In genomic region chr12:93883436-93884154, GRCh38 we compare ENCODE assay signal across 22 cellular contexts.
DNase-seq lines count a peak whose midpoint lies in the region; ATAC-seq, FAIRE-seq and TF ChIP-seq lines count a peak whose summit lies in the region.
"Had no signal": no experiment of that assay in that cellular context is flagged by ENCODE, and none has a peak within 500 bp of the region (broad histone marks: within the 10 kb centered on the region; RNA-seq: fewer than 3 reads in every experiment).

No MANE protein-coding gene starts in this region.

- intact Hi-C loops in activated T-helper 2 cell treated with anti-CD3 and anti-CD28 coated beads, Interferon-gamma antibody, Interleukin-2, Interleukin-4, amounts not matched to agents 10 μg/mL and 5 μg/mL and 100 μg/mL, durations not matched to agents 14 hours and 24 hours and 36 hours (cut with micrococcal nuclease), result no loop called here
- intact Hi-C loops in lower leg skin (cut with DNase I; ENCODE audit: low total_unique reads), result no loop called here

- TF ChIP-seq POLR2A in A549 (IDR thresholded peaks at IDR 0.05; ENCODE audit: low read length) (no peak), lower leg skin (IDR thresholded peaks at IDR 0.05) (no peak)

- peak overlapping the region; percentile 47 to 72 for H3K27ac ChIP-seq in A549
- H3K27ac ChIP-seq: adrenal gland, dorsolateral prefrontal cortex, gastrocnemius medialis, pancreas had no signal

- peak overlapping the region; percentile 17; the same call in 1 of the 3 replicates for H3K4me2 ChIP-seq in A549

- no peaks in the 10 kb centered on the region for H3K27me3 Mint-ChIP-seq in activated T-helper 2 cell treated with anti-CD3 and anti-CD28 coated beads, Interferon-gamma antibody, Interleukin-2, Interleukin-4, amounts not matched to agents 10 μg/mL and 5 μg/mL and 100 μg/mL, durations not matched to agents 14 hours and 24 hours and 36 hours (ENCODE audit: low read depth)
- H3K27me3 Mint-ChIP-seq: activated T-cell treated with anti-CD3 and anti-CD28 coated beads, Interleukin-2, amount 50 U/mL, for 24 hours had no signal

- no peak for TF ChIP-seq EP300 in A549 (IDR thresholded peaks at IDR 0.05)

- H3K4me1 ChIP-seq in A549 (peaks cover 41% of the 10 kb centered on the region), adipocyte (ENCODE audit: control insufficient read depth, insufficient read depth, low read length) (peaks cover 42% of the 10 kb centered on the region)
- H3K4me1 ChIP-seq: adrenal gland, pancreas had no signal

- H3K9me3 ChIP-seq in A549, result no peaks in the 10 kb centered on the region
- no peaks in the 10 kb centered on the region for H3K9me3 ChIP-seq in adipocyte (ENCODE audit: control insufficient read depth, low read length)
- H3K9me3 ChIP-seq: adrenal gland, gastrocnemius medialis, pancreas had no signal

- POLR2A ChIA-PET in A549 (lab: Yijun Ruan, JAX), result no interaction called here

- DNase-seq in A549 (ENCODE audit: low read depth in 1 of 2, low spot score in 1 of 2), result peak in 1 of 2 experiments; percentile 40
- DNase-seq in HCEC 1CT, result peak; percentile 78
- peak; percentile 74 for DNase-seq in adipocyte (ENCODE audit: low read depth)
- peak; percentile 88 to 92 for DNase-seq in foreskin fibroblast
- DNase-seq in activated T-helper 2 cell treated with anti-CD3 and anti-CD28 coated beads, Interferon-gamma antibody, Interleukin-2, Interleukin-4, amounts not matched to agents 10 μg/mL and 5 μg/mL and 100 μg/mL, durations not matched to agents 14 hours and 24 hours and 36 hours (ENCODE audit: low spot score), result no peak
- no peak for DNase-seq in H4 (ENCODE audit: low spot score)
- no peak for DNase-seq in NCI-H1417 treated with DMSO at 0.1 percent for 48 hours (lab: John Stamatoyannopoulos, UW)
- DNase-seq in lower leg skin (ENCODE audit: low spot score in 2 of 2), result no peak
- DNase-seq: activated CD4-positive, alpha-beta T cell treated with anti-CD3 and anti-CD28 coated beads for 4 hours; activated T-cell treated with anti-CD3 and anti-CD28 coated beads, Interleukin-2, amount 50 U/mL, for 24 hours; DMS53; dorsolateral prefrontal cortex; gastrocnemius medialis; midbrain; NCI-H1105 treated with DMSO at 0.1 percent for 48 hours; NCI-H446; pancreas; stimulated activated CD4-positive, alpha-beta T cell treated with anti-CD3 and anti-CD28 coated beads, Interleukin-12 subunit alpha, Interleukin-12 subunit beta, amount 100 ng/mL, for 4 hours; T-helper 1 cell had no signal

- TF ChIP-seq RAD21 in A549 (conservative IDR thresholded peaks at IDR 0.05 in 1 of 2, IDR thresholded peaks at IDR 0.05 in 1 of 2), result no peak

- H3K36me3 ChIP-seq in adipocyte (ENCODE audit: control insufficient read depth, insufficient read depth, low read length, severe bottlenecking), result no peaks in the 10 kb centered on the region
- H3K36me3 ChIP-seq: adrenal gland, gastrocnemius medialis, pancreas had no signal

- CTCF ChIA-PET in A549 (lab: Yijun Ruan, JAX), result interaction anchor here (1.2 to 1.6 kb wide), 2 partner anchors 219 to 314 kb away, joined by 4 to 5 read pairs; no protein-coding TSS in a partner anchor

- no peak overlapping the region for H3K4me3 Mint-ChIP-seq in activated T-helper 2 cell treated with anti-CD3 and anti-CD28 coated beads, Interferon-gamma antibody, Interleukin-2, Interleukin-4, amounts not matched to agents 10 μg/mL and 5 μg/mL and 100 μg/mL, durations not matched to agents 14 hours and 24 hours and 36 hours (ENCODE audit: low read depth)
- H3K4me3 Mint-ChIP-seq: activated T-cell treated with anti-CD3 and anti-CD28 coated beads, Interleukin-2, amount 50 U/mL, for 24 hours had no signal

- 48% methylated on average over 2 of the region's 2 CpGs for WGBS in A549 (ENCODE audit: missing lambda C conversion rate)
- 72 to 75% methylated on average over 2 of the region's 2 CpGs for WGBS in lower leg skin, 2 donors

- ATAC-seq in A549, result peak; percentile 68 to 72; a peak in 5 of 6 replicates
- ATAC-seq: gastrocnemius medialis, HepG2, pancreas had no signal

- no peak overlapping the region for H3K27ac Mint-ChIP-seq in activated T-helper 2 cell treated with anti-CD3 and anti-CD28 coated beads, Interferon-gamma antibody, Interleukin-2, Interleukin-4, amounts not matched to agents 10 μg/mL and 5 μg/mL and 100 μg/mL, durations not matched to agents 14 hours and 24 hours and 36 hours
- H3K27ac Mint-ChIP-seq: activated T-cell treated with anti-CD3 and anti-CD28 coated beads, Interleukin-2, amount 50 U/mL, for 24 hours had no signal

- TF ChIP-seq CTCF in A549 (IDR thresholded peaks at IDR 0.05), result no peak
- no peak for TF ChIP-seq CTCF in foreskin fibroblast (IDR thresholded peaks at IDR 0.05; ENCODE audit: low read depth, low read length)
- no peak for TF ChIP-seq CTCF in lower leg skin (IDR thresholded peaks at IDR 0.05)

- peaks cover 37% of the 10 kb centered on the region for H3K4me1 Mint-ChIP-seq in activated T-helper 2 cell treated with anti-CD3 and anti-CD28 coated beads, Interferon-gamma antibody, Interleukin-2, Interleukin-4, amounts not matched to agents 10 μg/mL and 5 μg/mL and 100 μg/mL, durations not matched to agents 14 hours and 24 hours and 36 hours (ENCODE audit: low read depth)

- no peak overlapping the region for H3K9ac ChIP-seq in adipocyte (ENCODE audit: low read length)

- H3K4me3 ChIP-seq in A549 (no peak overlapping the region), adipocyte (ENCODE audit: low read length) (no peak overlapping the region), foreskin fibroblast (ENCODE audit: low read depth in 1 of 2, low read length in 2 of 2) (no peak overlapping the region), lower leg skin (ENCODE audit: low read depth, poor library complexity, severe bottlenecking) (no peak overlapping the region)
- H3K4me3 ChIP-seq: adrenal gland, dorsolateral prefrontal cortex, gastrocnemius medialis, pancreas had no signal

- H3K36me3 Mint-ChIP-seq in activated T-helper 2 cell treated with anti-CD3 and anti-CD28 coated beads, Interferon-gamma antibody, Interleukin-2, Interleukin-4, amounts not matched to agents 10 μg/mL and 5 μg/mL and 100 μg/mL, durations not matched to agents 14 hours and 24 hours and 36 hours (ENCODE audit: low read depth), result peaks cover 7% of the 10 kb centered on the region

- no peak for FAIRE-seq in A549 (lab: Jason Lieb, UNC)
- FAIRE-seq: GM12891, HepG2, pancreas had no signal

- peaks cover 15% of the 10 kb centered on the region for H3K9me3 Mint-ChIP-seq in activated T-helper 2 cell treated with anti-CD3 and anti-CD28 coated beads, Interferon-gamma antibody, Interleukin-2, Interleukin-4, amounts not matched to agents 10 μg/mL and 5 μg/mL and 100 μg/mL, durations not matched to agents 14 hours and 24 hours and 36 hours
- H3K9me3 Mint-ChIP-seq: activated T-cell treated with anti-CD3 and anti-CD28 coated beads, Interleukin-2, amount 50 U/mL, for 24 hours had no signal

- no peaks in the 10 kb centered on the region for H3K27me3 ChIP-seq in adipocyte (replicated peaks; ENCODE audit: control insufficient read depth, insufficient read depth, low read length)
- H3K27me3 ChIP-seq: adrenal gland, dorsolateral prefrontal cortex, gastrocnemius medialis, pancreas had no signal

TF ChIP-seq in A549, 52 proteins besides CTCF, POLR2A, EP300 and RAD21:
- TF ChIP-seq FOSL2 (IDR thresholded peaks at IDR 0.05) (no peak), FOSL2 (CRISPR knock-in tag; IDR thresholded peaks at IDR 0.05) (peak; percentile 20; the same call in 1 of the 2 replicates), MAZ (IDR thresholded peaks at IDR 0.05; ENCODE audit: borderline replicate concordance, low read depth, low read length) (no peak), CEBPB (IDR thresholded peaks at IDR 0.05) (peak in 1 of 2 experiments; percentile 46; a peak in 1 of 4 replicates), ZFP36 (IDR thresholded peaks at IDR 0.05; ENCODE audit: borderline replicate concordance, partially characterized antibody) (no peak), CHD2 (IDR thresholded peaks at IDR 0.05; ENCODE audit: low read length, partially characterized antibody) (no peak), BHLHE40 (IDR thresholded peaks at IDR 0.05; ENCODE audit: low read depth, low read length) (no peak), PBX3 (IDR thresholded peaks at IDR 0.05) (no peak)
- TF ChIP-seq, protein P1, sequence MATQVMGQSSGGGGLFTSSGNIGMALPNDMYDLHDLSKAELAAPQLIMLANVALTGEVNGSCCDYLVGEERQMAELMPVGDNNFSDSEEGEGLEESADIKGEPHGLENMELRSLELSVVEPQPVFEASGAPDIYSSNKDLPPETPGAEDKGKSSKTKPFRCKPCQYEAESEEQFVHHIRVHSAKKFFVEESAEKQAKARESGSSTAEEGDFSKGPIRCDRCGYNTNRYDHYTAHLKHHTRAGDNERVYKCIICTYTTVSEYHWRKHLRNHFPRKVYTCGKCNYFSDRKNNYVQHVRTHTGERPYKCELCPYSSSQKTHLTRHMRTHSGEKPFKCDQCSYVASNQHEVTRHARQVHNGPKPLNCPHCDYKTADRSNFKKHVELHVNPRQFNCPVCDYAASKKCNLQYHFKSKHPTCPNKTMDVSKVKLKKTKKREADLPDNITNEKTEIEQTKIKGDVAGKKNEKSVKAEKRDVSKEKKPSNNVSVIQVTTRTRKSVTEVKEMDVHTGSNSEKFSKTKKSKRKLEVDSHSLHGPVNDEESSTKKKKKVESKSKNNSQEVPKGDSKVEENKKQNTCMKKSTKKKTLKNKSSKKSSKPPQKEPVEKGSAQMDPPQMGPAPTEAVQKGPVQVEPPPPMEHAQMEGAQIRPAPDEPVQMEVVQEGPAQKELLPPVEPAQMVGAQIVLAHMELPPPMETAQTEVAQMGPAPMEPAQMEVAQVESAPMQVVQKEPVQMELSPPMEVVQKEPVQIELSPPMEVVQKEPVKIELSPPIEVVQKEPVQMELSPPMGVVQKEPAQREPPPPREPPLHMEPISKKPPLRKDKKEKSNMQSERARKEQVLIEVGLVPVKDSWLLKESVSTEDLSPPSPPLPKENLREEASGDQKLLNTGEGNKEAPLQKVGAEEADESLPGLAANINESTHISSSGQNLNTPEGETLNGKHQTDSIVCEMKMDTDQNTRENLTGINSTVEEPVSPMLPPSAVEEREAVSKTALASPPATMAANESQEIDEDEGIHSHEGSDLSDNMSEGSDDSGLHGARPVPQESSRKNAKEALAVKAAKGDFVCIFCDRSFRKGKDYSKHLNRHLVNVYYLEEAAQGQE (IDR thresholded peaks at IDR 0.05), result no peak

Comparison
In these comparisons a context has a peak if more than half of its experiments do, and no peak if none do; other contexts are left out.
1. DNase-seq: peak in HCEC 1CT (single experiment), adipocyte (single experiment) and foreskin fibroblast (2 of 2); none in activated T-helper 2 cell treated with anti-CD3 and anti-CD28 coated beads, Interferon-gamma antibody, Interleukin-2, Interleukin-4, amounts not matched to agents 10 μg/mL and 5 μg/mL and 100 μg/mL, durations not matched to agents 14 hours and 24 hours and 36 hours (single experiment), H4 (single experiment), NCI-H1417 treated with DMSO at 0.1 percent for 48 hours (single experiment) and lower leg skin (0 of 2).